Comparison of ENCODE assay signal across 9 cellular contexts in genomic region chr21:45971487-45972352, GRCh38. TPM values are rescaled to one million over a fixed set of nuclear protein-coding genes. Genes with fewer than 3 reads are reported as not detected.
DNase-seq lines count a peak whose midpoint lies in the region; ATAC-seq and TF ChIP-seq lines count a peak whose summit lies in the region.
"Had no signal": no experiment of that assay in that cellular context is flagged by ENCODE, and none has a peak within 500 bp of the region (broad histone marks: within the 10 kb centered on the region; RNA-seq: fewer than 3 reads in every experiment).

No MANE protein-coding gene starts in this region.

- peak overlapping the region; percentile 64 for H3K4me3 ChIP-seq in BE2C (ENCODE audit: low read depth, low read length)

- H3K36me3 ChIP-seq in BE2C, result no peaks in the 10 kb centered on the region

- no peaks in the 10 kb centered on the region for H3K9me3 ChIP-seq in BE2C

- DNase-seq in BE2C (peak; percentile 91), SK-N-DZ (ENCODE audit: low spot score) (peak; percentile 67), Right ventricle myocardium superior (peak; percentile 88), posterior vena cava (ENCODE audit: low spot score) (peak; percentile 89), anterior cingulate cortex (lab: John Stamatoyannopoulos, UW) (no peak), NCI-H2029 (lab: John Stamatoyannopoulos, UW) (no peak)
- DNase-seq: activated CD4-positive, alpha-beta T cell treated with anti-CD3 and anti-CD28 coated beads, Interleukin-2, amount 50 U/mL, for 1 hour had no signal

- no peak for TF ChIP-seq CTCF in BE2C (IDR thresholded peaks at IDR 0.05; ENCODE audit: low read depth, low read length)

- ATAC-seq in Right ventricle myocardium superior (ENCODE audit: poor library complexity), result peak; percentile 35
- no peak for ATAC-seq in HG03571 (IDR thresholded peaks at IDR 0.05; ENCODE audit: unreplicated experiment)
- ATAC-seq in GM19023 (IDR thresholded peaks at IDR 0.05; ENCODE audit: unreplicated experiment), result no peak

- intact Hi-C loops in Right ventricle myocardium superior (cut with DNase I), result loop anchor here (2.0 kb wide), 1 partner anchor 129 kb away; no protein-coding TSS in a partner anchor
- intact Hi-C loops in posterior vena cava (cut with DNase I), result loop anchor here (1.0 to 5.0 kb wide), 4 partner anchors 22 to 256 kb away; partner anchors contain the start of genes COL6A2 (in 1 of the 2) and LSS (in 1 of the 2)

- H3K27me3 ChIP-seq in BE2C, result peaks cover 5% of the 10 kb centered on the region

- H3K4me1 ChIP-seq in BE2C, result peaks cover 38% of the 10 kb centered on the region

RNA-seq across cellular contexts. Expression of gene COL6A1, which starts 9.8 kb away (rescaled TPM):
- 158 TPM for polyA plus RNA-seq in BE2C (2012; ENCODE audit: insufficient read depth, insufficient read length, low read depth)
- polyA plus RNA-seq in SK-N-DZ (2014; cell fraction: cytosol; rRNA removed), result 58.6 and 64.7 TPM in 2 replicates
- 367 and 476 TPM in 2 replicates for polyA plus RNA-seq in SK-N-DZ (2014; cell fraction: nucleus; rRNA removed)
- 173 TPM for total RNA-seq in Right ventricle myocardium superior
- total RNA-seq in posterior vena cava, result 100 to 1,000 TPM; 606 to 689 TPM

Comparison
In these comparisons a context has a peak if more than half of its experiments do, and no peak if none do; other contexts are left out.
1. DNase-seq: peak in BE2C (single experiment), SK-N-DZ (single experiment), Right ventricle myocardium superior (single experiment) and posterior vena cava (single experiment); none in anterior cingulate cortex (0 of 58) and NCI-H2029 (single experiment).